1 cellular context compared by ENCODE assay signal in genomic region chr1:212284744-212285684, GRCh38.
A peak's percentile ranks its signal among the peaks of the same experiment; 100 is the strongest.
TF ChIP-seq lines count a peak whose summit lies in the region.

Gene PPP2R5A (plus strand): TSS chr1:212285410. CDS start chr1:212286111, 701 bp downstream.

TF ChIP-seq in HepG2, 621 proteins besides CTCF, POLR2A, EP300 and RAD21 (continued from another document and continues in another):
- TF ChIP-seq KAT7 (CRISPR knock-in tag; IDR thresholded peaks at IDR 0.05; ENCODE audit: borderline replicate concordance) (peak; percentile 50), ATF2 (CRISPR knock-in tag; IDR thresholded peaks at IDR 0.05) (no peak), ATF3 (CRISPR knock-in tag; IDR thresholded peaks at IDR 0.05) (peak; percentile 16; the same call in 1 of the 2 replicates), TGIF2 (CRISPR knock-in tag; IDR thresholded peaks at IDR 0.05) (peak; percentile 73), POGZ (CRISPR knock-in tag; IDR thresholded peaks at IDR 0.05) (peak; percentile 82), ZNF788 (CRISPR knock-in tag; IDR thresholded peaks at IDR 0.05; ENCODE audit: borderline replicate concordance) (peak; percentile 54; the same call in 1 of the 2 replicates), KDM1A (CRISPR knock-in tag; IDR thresholded peaks at IDR 0.05) (peak; percentile 53; the same call in 1 of the 2 replicates), ZNF839 (CRISPR knock-in tag; IDR thresholded peaks at IDR 0.05; ENCODE audit: borderline replicate concordance) (0 out of 2 replicates have a peak, but pooled peaks have one; percentile 8), ARID5B (CRISPR knock-in tag; IDR thresholded peaks at IDR 0.05) (peak; percentile 32; the same call in 1 of the 2 replicates), ZNF512B (CRISPR knock-in tag; IDR thresholded peaks at IDR 0.05; ENCODE audit: borderline replicate concordance) (peak; percentile 76; the same call in 1 of the 2 replicates), REPIN1 (CRISPR knock-in tag; IDR thresholded peaks at IDR 0.05; ENCODE audit: borderline replicate concordance, low read depth) (peak; percentile 63), ZBTB25 (CRISPR knock-in tag; IDR thresholded peaks at IDR 0.05) (0 out of 2 replicates have a peak, but pooled peaks have one; percentile 36), ZNF17 (CRISPR knock-in tag; IDR thresholded peaks at IDR 0.05) (peak; percentile 62; the same call in 1 of the 2 replicates), ZNF781 (CRISPR knock-in tag; IDR thresholded peaks at IDR 0.05; ENCODE audit: borderline replicate concordance, not compliant biosample characterization) (peak; percentile 28), MXD4 (CRISPR knock-in tag; IDR thresholded peaks at IDR 0.05) (0 out of 2 replicates have a peak, but pooled peaks have one; percentile 31), DMAP1 (CRISPR knock-in tag; IDR thresholded peaks at IDR 0.05) (peak; percentile 90), PATZ1 (CRISPR knock-in tag; IDR thresholded peaks at IDR 0.05) (peak; percentile 74), CBX5 (CRISPR knock-in tag; IDR thresholded peaks at IDR 0.05; ENCODE audit: borderline replicate concordance) (0 out of 2 replicates have a peak, but pooled peaks have one; percentile 11), TEAD3 (CRISPR knock-in tag; optimal IDR thresholded peaks at IDR 0.05; ENCODE audit: borderline replicate concordance) (peak; percentile 39), ZNF431 (CRISPR knock-in tag; IDR thresholded peaks at IDR 0.05; ENCODE audit: borderline replicate concordance, low read depth) (0 out of 2 replicates have a peak, but pooled peaks have one; percentile 67), ETV5 (CRISPR knock-in tag; IDR thresholded peaks at IDR 0.05; ENCODE audit: borderline replicate concordance) (0 out of 2 replicates have a peak, but pooled peaks have one; percentile 8), ZNF644 (CRISPR knock-in tag; IDR thresholded peaks at IDR 0.05; ENCODE audit: low read depth) (no peak), ZNF639 (CRISPR knock-in tag; conservative IDR thresholded peaks at IDR 0.05) (no peak), ZSCAN21 (CRISPR knock-in tag; IDR thresholded peaks at IDR 0.05; ENCODE audit: borderline replicate concordance) (peak; percentile 73; the same call in 1 of the 2 replicates), ZMYM4 (CRISPR knock-in tag; IDR thresholded peaks at IDR 0.05) (peak; percentile 95), ZBED4 (CRISPR knock-in tag; IDR thresholded peaks at IDR 0.05; ENCODE audit: borderline replicate concordance) (peak; percentile 15; the same call in 1 of the 2 replicates), ZNF660 (CRISPR knock-in tag; IDR thresholded peaks at IDR 0.05; ENCODE audit: borderline replicate concordance, low read depth) (no peak), TBP (CRISPR knock-in tag; IDR thresholded peaks at IDR 0.05) (no peak), SPEN (CRISPR knock-in tag; IDR thresholded peaks at IDR 0.05; ENCODE audit: low read depth) (peak; percentile 34; the same call in 1 of the 2 replicates), ZNF329 (CRISPR knock-in tag; IDR thresholded peaks at IDR 0.05; ENCODE audit: low read depth) (no peak), FOXA3 (CRISPR knock-in tag; IDR thresholded peaks at IDR 0.05) (peak; percentile 55), KDM5A (IDR thresholded peaks at IDR 0.05; ENCODE audit: borderline replicate concordance, low read length) (peak; percentile 76; the same call in 1 of the 2 replicates), ZNF703 (CRISPR knock-in tag; IDR thresholded peaks at IDR 0.05; ENCODE audit: borderline replicate concordance) (peak; percentile 45), TBX3 (IDR thresholded peaks at IDR 0.05; ENCODE audit: borderline replicate concordance) (peak; percentile 96), ARNT2 (CRISPR knock-in tag; IDR thresholded peaks at IDR 0.05; ENCODE audit: low read depth) (no peak), ZNF580 (CRISPR knock-in tag; IDR thresholded peaks at IDR 0.05; ENCODE audit: borderline replicate concordance, low read depth) (peak; percentile 49; the same call in 1 of the 2 replicates), ZNF138 (CRISPR knock-in tag; IDR thresholded peaks at IDR 0.05; ENCODE audit: low read depth) (peak; percentile 16; the same call in 1 of the 2 replicates), ATAD3A (CRISPR knock-in tag; IDR thresholded peaks at IDR 0.05) (no peak), SNAI1 (CRISPR knock-in tag; IDR thresholded peaks at IDR 0.05; ENCODE audit: borderline replicate concordance) (0 out of 2 replicates have a peak, but pooled peaks have one; percentile 72), ELF4 (CRISPR knock-in tag; IDR thresholded peaks at IDR 0.05; ENCODE audit: borderline replicate concordance) (no peak), ZNF670 (CRISPR knock-in tag; IDR thresholded peaks at IDR 0.05; ENCODE audit: borderline replicate concordance) (peak; percentile 84; the same call in 1 of the 2 replicates), ZNF230 (CRISPR knock-in tag; IDR thresholded peaks at IDR 0.05) (peak; percentile 46; the same call in 1 of the 2 replicates), NKX3-1 (CRISPR knock-in tag; IDR thresholded peaks at IDR 0.05) (no peak), ZNF614 (CRISPR knock-in tag; IDR thresholded peaks at IDR 0.05; ENCODE audit: borderline replicate concordance) (peak; percentile 43; the same call in 1 of the 2 replicates)
